2 cellular contexts compared by ENCODE assay signal in the genomic region with DNA sequence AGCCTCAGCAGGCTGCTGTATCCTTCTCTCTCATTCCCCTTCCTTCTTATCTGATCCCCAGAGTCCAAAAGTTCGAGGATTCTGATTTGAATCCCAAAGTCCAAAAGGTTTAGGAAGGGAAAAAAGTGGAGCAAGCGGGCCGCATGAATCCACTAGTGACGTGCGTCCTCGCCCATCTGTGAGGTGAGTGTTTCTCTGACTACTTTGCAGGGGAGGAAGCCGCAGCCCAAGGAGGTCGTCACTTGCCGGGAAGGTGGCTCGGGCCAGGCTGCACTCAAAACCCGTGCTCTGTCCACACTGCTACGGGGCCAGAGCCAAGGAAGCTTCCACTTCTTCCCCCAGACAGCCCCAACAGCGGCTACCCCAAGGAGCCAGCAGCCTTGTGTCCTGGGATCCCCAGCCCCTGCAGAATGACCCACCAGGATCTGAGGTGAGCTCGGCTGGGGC.
TF ChIP-seq lines count a peak whose summit lies in the region.

No MANE protein-coding gene starts in this region.

TF ChIP-seq in K562, 482 proteins besides CTCF, POLR2A, EP300 and RAD21:
- TF ChIP-seq PCBP1 (IDR thresholded peaks at IDR 0.05; ENCODE audit: low read depth, low read length, poor library complexity, severe bottlenecking): no peak

TF ChIP-seq in HepG2, 621 proteins besides CTCF, POLR2A, EP300 and RAD21:
- TF ChIP-seq THAP11 (CRISPR knock-in tag; IDR thresholded peaks at IDR 0.05) (no peak), HNF4A (CRISPR knock-in tag; IDR thresholded peaks at IDR 0.05) (peak; percentile 47)
TF ChIP-seq in HepG2: peak in this region for 1.
